1 cellular context compared by ENCODE assay signal in the genomic region with DNA sequence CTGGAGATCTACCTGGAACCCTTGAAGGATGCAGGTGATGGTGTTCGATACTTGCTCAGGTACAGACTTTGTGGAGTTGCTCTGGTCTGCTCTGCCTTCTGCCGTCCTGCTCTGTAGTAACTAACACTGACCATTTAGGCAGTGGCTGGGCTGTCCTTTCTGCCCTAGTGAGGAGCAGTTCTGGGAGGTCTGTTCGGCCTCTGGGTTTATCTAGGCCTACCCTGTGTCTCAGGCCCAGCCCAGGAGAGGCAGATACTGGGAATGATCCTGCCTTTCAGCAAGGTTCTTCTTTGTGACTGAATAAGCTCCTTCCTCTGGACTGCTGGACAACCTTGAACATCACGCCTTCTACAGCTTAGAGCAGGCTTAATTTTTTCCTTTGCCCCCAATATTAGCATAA.
TF ChIP-seq lines count a peak whose summit lies in the region.

No MANE protein-coding gene starts in this region.

TF ChIP-seq in HCT116, 20 proteins besides CTCF, POLR2A, EP300 and RAD21:
- TF ChIP-seq ATF3 (IDR thresholded peaks at IDR 0.05) = no peak
